ENCODE assay signal across 1 cellular context in the genomic region with DNA sequence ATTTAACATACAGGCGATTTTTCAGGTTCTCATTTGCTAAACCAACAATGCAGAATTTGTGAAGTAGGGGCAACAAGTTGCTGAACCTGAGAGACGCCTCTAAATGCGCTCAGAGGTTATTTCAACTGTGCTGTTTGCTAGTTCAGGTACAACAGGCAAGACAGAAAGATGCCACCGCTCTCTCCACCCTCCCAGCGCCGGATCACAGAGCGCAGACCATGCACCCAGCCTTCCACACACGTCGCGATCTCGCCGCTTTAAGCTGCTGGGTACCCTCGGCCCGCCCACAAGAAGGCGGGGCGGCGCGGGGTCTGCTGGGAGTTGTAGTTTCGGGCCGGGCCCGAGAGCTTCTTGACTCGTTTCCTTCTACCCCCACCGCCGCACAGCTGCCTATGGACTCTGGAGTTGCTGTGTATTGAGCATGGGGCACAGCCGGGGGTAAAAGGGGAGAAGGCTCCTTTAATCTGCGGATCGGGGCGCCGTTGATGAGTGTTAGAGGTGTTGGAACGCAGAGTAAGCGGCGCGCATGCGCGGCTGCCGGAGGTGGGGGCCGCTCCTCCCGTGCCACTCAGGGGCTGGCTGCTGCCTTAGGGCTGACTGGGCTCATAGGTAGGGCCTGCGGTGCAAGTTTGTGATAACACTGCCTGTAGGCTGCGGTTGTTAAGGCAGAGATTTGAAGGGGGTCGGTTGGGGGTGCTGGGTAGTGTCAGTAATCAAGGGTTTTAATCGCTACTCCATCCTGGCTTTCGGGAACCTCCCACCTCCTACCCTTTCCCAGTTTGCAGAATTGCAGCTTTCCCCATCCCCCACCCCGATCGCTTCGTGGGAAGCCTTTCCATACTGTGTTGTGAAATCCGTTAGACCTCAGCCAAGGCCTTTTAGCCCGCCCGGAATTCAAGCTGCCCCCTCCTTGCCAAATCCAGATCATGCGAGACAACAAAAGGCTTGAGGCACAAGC.
TF ChIP-seq lines count a peak whose summit lies in the region.

No MANE protein-coding gene starts in this region.

TF ChIP-seq in GM23338, 12 proteins besides CTCF, POLR2A, EP300 and RAD21 (continued from another document):
- TF ChIP-seq, protein P1, sequence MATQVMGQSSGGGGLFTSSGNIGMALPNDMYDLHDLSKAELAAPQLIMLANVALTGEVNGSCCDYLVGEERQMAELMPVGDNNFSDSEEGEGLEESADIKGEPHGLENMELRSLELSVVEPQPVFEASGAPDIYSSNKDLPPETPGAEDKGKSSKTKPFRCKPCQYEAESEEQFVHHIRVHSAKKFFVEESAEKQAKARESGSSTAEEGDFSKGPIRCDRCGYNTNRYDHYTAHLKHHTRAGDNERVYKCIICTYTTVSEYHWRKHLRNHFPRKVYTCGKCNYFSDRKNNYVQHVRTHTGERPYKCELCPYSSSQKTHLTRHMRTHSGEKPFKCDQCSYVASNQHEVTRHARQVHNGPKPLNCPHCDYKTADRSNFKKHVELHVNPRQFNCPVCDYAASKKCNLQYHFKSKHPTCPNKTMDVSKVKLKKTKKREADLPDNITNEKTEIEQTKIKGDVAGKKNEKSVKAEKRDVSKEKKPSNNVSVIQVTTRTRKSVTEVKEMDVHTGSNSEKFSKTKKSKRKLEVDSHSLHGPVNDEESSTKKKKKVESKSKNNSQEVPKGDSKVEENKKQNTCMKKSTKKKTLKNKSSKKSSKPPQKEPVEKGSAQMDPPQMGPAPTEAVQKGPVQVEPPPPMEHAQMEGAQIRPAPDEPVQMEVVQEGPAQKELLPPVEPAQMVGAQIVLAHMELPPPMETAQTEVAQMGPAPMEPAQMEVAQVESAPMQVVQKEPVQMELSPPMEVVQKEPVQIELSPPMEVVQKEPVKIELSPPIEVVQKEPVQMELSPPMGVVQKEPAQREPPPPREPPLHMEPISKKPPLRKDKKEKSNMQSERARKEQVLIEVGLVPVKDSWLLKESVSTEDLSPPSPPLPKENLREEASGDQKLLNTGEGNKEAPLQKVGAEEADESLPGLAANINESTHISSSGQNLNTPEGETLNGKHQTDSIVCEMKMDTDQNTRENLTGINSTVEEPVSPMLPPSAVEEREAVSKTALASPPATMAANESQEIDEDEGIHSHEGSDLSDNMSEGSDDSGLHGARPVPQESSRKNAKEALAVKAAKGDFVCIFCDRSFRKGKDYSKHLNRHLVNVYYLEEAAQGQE (IDR thresholded peaks at IDR 0.05; ENCODE audit: unreplicated experiment): no peak
- TF ChIP-seq ZNF114 (CRISPR knock-in tag; IDR thresholded peaks at IDR 0.05) (no peak), CREB1 (CRISPR knock-in tag; IDR thresholded peaks at IDR 0.05; ENCODE audit: low read depth) (peak; percentile 22; the same call in 1 of the 2 replicates), EZH2 (IDR thresholded peaks at IDR 0.05; ENCODE audit: low read depth, unreplicated experiment) (no peak), STAT1 (IDR thresholded peaks at IDR 0.05; ENCODE audit: unreplicated experiment) (no peak), NANOG (IDR thresholded peaks at IDR 0.05; ENCODE audit: borderline replicate concordance) (no peak)
- TF ChIP-seq, protein P2, sequence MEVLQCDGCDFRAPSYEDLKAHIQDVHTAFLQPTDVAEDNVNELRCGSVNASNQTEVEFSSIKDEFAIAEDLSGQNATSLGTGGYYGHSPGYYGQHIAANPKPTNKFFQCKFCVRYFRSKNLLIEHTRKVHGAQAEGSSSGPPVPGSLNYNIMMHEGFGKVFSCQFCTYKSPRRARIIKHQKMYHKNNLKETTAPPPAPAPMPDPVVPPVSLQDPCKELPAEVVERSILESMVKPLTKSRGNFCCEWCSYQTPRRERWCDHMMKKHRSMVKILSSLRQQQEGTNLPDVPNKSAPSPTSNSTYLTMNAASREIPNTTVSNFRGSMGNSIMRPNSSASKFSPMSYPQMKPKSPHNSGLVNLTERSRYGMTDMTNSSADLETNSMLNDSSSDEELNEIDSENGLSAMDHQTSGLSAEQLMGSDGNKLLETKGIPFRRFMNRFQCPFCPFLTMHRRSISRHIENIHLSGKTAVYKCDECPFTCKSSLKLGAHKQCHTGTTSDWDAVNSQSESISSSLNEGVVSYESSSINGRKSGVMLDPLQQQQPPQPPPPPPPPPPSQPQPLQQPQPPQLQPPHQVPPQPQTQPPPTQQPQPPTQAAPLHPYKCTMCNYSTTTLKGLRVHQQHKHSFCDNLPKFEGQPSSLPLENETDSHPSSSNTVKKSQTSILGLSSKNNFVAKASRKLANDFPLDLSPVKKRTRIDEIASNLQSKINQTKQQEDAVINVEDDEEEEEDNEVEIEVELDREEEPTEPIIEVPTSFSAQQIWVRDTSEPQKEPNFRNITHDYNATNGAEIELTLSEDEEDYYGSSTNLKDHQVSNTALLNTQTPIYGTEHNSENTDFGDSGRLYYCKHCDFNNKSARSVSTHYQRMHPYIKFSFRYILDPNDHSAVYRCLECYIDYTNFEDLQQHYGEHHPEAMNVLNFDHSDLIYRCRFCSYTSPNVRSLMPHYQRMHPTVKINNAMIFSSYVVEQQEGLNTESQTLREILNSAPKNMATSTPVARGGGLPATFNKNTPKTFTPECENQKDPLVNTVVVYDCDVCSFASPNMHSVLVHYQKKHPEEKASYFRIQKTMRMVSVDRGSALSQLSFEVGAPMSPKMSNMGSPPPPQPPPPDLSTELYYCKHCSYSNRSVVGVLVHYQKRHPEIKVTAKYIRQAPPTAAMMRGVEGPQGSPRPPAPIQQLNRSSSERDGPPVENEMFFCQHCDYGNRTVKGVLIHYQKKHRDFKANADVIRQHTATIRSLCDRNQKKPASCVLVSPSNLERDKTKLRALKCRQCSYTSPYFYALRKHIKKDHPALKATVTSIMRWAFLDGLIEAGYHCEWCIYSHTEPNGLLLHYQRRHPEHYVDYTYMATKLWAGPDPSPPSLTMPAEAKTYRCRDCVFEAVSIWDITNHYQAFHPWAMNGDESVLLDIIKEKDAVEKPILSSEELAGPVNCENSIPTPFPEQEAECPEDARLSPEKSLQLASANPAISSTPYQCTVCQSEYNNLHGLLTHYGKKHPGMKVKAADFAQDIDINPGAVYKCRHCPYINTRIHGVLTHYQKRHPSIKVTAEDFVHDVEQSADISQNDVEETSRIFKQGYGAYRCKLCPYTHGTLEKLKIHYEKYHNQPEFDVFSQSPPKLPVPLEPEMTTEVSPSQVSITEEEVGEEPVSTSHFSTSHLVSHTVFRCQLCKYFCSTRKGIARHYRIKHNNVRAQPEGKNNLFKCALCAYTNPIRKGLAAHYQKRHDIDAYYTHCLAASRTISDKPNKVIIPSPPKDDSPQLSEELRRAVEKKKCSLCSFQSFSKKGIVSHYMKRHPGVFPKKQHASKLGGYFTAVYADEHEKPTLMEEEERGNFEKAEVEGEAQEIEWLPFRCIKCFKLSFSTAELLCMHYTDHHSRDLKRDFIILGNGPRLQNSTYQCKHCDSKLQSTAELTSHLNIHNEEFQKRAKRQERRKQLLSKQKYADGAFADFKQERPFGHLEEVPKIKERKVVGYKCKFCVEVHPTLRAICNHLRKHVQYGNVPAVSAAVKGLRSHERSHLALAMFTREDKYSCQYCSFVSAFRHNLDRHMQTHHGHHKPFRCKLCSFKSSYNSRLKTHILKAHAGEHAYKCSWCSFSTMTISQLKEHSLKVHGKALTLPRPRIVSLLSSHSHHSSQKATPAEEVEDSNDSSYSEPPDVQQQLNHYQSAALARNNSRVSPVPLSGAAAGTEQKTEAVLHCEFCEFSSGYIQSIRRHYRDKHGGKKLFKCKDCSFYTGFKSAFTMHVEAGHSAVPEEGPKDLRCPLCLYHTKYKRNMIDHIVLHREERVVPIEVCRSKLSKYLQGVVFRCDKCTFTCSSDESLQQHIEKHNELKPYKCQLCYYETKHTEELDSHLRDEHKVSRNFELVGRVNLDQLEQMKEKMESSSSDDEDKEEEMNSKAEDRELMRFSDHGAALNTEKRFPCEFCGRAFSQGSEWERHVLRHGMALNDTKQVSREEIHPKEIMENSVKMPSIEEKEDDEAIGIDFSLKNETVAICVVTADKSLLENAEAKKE (CRISPR knock-in tag; IDR thresholded peaks at IDR 0.05): no peak
- TF ChIP-seq, protein P3, sequence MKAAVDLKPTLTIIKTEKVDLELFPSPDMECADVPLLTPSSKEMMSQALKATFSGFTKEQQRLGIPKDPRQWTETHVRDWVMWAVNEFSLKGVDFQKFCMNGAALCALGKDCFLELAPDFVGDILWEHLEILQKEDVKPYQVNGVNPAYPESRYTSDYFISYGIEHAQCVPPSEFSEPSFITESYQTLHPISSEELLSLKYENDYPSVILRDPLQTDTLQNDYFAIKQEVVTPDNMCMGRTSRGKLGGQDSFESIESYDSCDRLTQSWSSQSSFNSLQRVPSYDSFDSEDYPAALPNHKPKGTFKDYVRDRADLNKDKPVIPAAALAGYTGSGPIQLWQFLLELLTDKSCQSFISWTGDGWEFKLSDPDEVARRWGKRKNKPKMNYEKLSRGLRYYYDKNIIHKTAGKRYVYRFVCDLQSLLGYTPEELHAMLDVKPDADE (IDR thresholded peaks at IDR 0.05): peak; percentile 85
